Comparison of ENCODE assay signal across 1 cellular context in the genomic region with DNA sequence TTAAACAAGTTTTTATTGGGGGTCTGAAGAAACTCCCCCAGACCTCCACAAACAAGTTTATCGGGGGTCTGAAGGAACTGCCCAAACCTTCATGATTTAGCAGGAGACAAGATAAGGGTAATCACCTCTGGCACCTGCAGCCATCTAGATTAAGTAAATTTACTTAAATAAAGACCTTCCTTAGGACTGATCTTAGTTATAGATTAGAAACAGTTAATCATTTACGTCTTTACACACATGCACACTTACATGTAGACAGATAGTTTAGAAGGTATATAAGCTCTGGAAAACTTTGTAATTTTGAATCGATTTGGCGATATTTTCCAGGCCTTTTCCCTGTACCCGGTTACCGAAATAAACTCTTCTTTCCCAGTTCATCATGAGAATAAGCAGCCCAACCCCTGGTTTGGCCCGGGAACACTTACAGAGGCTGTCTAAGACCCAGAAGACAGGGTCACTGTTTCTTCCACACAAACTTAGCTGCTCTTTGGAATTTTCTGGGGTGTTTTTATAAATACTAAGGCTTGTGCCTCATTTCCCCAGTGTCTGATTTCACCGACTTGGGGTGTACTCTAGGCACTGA.
TF ChIP-seq lines count a peak whose summit lies in the region.

No MANE protein-coding gene starts in this region.

TF ChIP-seq in HepG2, 621 proteins besides CTCF, POLR2A, EP300 and RAD21 (continued from another document and continues in another):
- TF ChIP-seq ISX (CRISPR knock-in tag; conservative IDR thresholded peaks at IDR 0.05) (no peak), NR0B2 (CRISPR knock-in tag; IDR thresholded peaks at IDR 0.05) (no peak; the same call in 1 of the 2 replicates), AHR (CRISPR knock-in tag; IDR thresholded peaks at IDR 0.05) (no peak), ZNF317 (CRISPR knock-in tag; IDR thresholded peaks at IDR 0.05) (0 out of 2 replicates have a peak, but pooled peaks have one; percentile 15), MYC (CRISPR knock-in tag; IDR thresholded peaks at IDR 0.05; ENCODE audit: borderline replicate concordance) (no peak), MIXL1 (CRISPR knock-in tag; IDR thresholded peaks at IDR 0.05) (no peak), ZSCAN9 (CRISPR knock-in tag; IDR thresholded peaks at IDR 0.05; ENCODE audit: borderline replicate concordance) (no peak; the same call in 1 of the 2 replicates), HNRNPH1 (optimal IDR thresholded peaks at IDR 0.05; ENCODE audit: low read depth, low read length) (no peak), NONO (IDR thresholded peaks at IDR 0.05) (no peak), NONO (CRISPR knock-in tag; conservative IDR thresholded peaks at IDR 0.05) (peak; percentile 28), RBFOX2 (IDR thresholded peaks at IDR 0.05; ENCODE audit: low read depth, low read length) (no peak), PRPF4 (IDR thresholded peaks at IDR 0.05; ENCODE audit: low read depth, low read length, poor library complexity, severe bottlenecking) (no peak), ZBTB3 (CRISPR knock-in tag; IDR thresholded peaks at IDR 0.05; ENCODE audit: borderline replicate concordance, low read depth) (0 out of 2 replicates have a peak, but pooled peaks have one; percentile 51), E2F5 (CRISPR knock-in tag; conservative IDR thresholded peaks at IDR 0.05) (no peak), DNMT1 (CRISPR knock-in tag; IDR thresholded peaks at IDR 0.05) (no peak), HNRNPLL (IDR thresholded peaks at IDR 0.05; ENCODE audit: low read depth, low read length, poor library complexity, severe bottlenecking) (no peak), PITX1 (CRISPR knock-in tag; IDR thresholded peaks at IDR 0.05) (no peak), ZNF235 (CRISPR knock-in tag; IDR thresholded peaks at IDR 0.05; ENCODE audit: borderline replicate concordance) (no peak), CCDC6 (CRISPR knock-in tag; IDR thresholded peaks at IDR 0.05) (no peak), THAP7 (CRISPR knock-in tag; IDR thresholded peaks at IDR 0.05) (no peak), ZNF12 (CRISPR knock-in tag; IDR thresholded peaks at IDR 0.05) (no peak), ATF6 (CRISPR knock-in tag; conservative IDR thresholded peaks at IDR 0.05) (no peak), GMEB2 (CRISPR knock-in tag; IDR thresholded peaks at IDR 0.05; ENCODE audit: low read depth) (0 out of 2 replicates have a peak, but pooled peaks have one; percentile 26), SRSF9 (IDR thresholded peaks at IDR 0.05; ENCODE audit: borderline replicate concordance, insufficient read depth, low read depth, low read length, poor library complexity, severe bottlenecking) (no peak), ZKSCAN8 (CRISPR knock-in tag; IDR thresholded peaks at IDR 0.05; ENCODE audit: borderline replicate concordance) (0 out of 2 replicates have a peak, but pooled peaks have one; percentile 3)
- TF ChIP-seq, protein P1, sequence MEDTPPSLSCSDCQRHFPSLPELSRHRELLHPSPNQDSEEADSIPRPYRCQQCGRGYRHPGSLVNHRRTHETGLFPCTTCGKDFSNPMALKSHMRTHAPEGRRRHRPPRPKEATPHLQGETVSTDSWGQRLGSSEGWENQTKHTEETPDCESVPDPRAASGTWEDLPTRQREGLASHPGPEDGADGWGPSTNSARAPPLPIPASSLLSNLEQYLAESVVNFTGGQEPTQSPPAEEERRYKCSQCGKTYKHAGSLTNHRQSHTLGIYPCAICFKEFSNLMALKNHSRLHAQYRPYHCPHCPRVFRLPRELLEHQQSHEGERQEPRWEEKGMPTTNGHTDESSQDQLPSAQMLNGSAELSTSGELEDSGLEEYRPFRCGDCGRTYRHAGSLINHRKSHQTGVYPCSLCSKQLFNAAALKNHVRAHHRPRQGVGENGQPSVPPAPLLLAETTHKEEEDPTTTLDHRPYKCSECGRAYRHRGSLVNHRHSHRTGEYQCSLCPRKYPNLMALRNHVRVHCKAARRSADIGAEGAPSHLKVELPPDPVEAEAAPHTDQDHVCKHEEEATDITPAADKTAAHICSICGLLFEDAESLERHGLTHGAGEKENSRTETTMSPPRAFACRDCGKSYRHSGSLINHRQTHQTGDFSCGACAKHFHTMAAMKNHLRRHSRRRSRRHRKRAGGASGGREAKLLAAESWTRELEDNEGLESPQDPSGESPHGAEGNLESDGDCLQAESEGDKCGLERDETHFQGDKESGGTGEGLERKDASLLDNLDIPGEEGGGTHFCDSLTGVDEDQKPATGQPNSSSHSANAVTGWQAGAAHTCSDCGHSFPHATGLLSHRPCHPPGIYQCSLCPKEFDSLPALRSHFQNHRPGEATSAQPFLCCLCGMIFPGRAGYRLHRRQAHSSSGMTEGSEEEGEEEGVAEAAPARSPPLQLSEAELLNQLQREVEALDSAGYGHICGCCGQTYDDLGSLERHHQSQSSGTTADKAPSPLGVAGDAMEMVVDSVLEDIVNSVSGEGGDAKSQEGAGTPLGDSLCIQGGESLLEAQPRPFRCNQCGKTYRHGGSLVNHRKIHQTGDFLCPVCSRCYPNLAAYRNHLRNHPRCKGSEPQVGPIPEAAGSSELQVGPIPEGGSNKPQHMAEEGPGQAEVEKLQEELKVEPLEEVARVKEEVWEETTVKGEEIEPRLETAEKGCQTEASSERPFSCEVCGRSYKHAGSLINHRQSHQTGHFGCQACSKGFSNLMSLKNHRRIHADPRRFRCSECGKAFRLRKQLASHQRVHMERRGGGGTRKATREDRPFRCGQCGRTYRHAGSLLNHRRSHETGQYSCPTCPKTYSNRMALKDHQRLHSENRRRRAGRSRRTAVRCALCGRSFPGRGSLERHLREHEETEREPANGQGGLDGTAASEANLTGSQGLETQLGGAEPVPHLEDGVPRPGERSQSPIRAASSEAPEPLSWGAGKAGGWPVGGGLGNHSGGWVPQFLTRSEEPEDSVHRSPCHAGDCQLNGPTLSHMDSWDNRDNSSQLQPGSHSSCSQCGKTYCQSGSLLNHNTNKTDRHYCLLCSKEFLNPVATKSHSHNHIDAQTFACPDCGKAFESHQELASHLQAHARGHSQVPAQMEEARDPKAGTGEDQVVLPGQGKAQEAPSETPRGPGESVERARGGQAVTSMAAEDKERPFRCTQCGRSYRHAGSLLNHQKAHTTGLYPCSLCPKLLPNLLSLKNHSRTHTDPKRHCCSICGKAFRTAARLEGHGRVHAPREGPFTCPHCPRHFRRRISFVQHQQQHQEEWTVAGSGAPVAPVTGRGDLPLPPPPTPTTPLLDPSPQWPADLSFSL (CRISPR knock-in tag; IDR thresholded peaks at IDR 0.05) = no peak
- TF ChIP-seq, protein P2, sequence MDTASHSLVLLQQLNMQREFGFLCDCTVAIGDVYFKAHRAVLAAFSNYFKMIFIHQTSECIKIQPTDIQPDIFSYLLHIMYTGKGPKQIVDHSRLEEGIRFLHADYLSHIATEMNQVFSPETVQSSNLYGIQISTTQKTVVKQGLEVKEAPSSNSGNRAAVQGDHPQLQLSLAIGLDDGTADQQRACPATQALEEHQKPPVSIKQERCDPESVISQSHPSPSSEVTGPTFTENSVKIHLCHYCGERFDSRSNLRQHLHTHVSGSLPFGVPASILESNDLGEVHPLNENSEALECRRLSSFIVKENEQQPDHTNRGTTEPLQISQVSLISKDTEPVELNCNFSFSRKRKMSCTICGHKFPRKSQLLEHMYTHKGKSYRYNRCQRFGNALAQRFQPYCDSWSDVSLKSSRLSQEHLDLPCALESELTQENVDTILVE (CRISPR knock-in tag; IDR thresholded peaks at IDR 0.05) = no peak
- TF ChIP-seq, protein P3, sequence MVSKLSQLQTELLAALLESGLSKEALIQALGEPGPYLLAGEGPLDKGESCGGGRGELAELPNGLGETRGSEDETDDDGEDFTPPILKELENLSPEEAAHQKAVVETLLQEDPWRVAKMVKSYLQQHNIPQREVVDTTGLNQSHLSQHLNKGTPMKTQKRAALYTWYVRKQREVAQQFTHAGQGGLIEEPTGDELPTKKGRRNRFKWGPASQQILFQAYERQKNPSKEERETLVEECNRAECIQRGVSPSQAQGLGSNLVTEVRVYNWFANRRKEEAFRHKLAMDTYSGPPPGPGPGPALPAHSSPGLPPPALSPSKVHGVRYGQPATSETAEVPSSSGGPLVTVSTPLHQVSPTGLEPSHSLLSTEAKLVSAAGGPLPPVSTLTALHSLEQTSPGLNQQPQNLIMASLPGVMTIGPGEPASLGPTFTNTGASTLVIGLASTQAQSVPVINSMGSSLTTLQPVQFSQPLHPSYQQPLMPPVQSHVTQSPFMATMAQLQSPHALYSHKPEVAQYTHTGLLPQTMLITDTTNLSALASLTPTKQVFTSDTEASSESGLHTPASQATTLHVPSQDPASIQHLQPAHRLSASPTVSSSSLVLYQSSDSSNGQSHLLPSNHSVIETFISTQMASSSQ (IDR thresholded peaks at IDR 0.05; ENCODE audit: low read depth) = peak; percentile 71
- TF ChIP-seq, protein P3 (CRISPR knock-in tag; IDR thresholded peaks at IDR 0.05; ENCODE audit: borderline replicate concordance) = no peak; the same call in 1 of the 2 replicates
- TF ChIP-seq, protein P4, sequence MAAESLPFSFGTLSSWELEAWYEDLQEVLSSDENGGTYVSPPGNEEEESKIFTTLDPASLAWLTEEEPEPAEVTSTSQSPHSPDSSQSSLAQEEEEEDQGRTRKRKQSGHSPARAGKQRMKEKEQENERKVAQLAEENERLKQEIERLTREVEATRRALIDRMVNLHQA (CRISPR knock-in tag; IDR thresholded peaks at IDR 0.05) = no peak
- TF ChIP-seq, protein P5, sequence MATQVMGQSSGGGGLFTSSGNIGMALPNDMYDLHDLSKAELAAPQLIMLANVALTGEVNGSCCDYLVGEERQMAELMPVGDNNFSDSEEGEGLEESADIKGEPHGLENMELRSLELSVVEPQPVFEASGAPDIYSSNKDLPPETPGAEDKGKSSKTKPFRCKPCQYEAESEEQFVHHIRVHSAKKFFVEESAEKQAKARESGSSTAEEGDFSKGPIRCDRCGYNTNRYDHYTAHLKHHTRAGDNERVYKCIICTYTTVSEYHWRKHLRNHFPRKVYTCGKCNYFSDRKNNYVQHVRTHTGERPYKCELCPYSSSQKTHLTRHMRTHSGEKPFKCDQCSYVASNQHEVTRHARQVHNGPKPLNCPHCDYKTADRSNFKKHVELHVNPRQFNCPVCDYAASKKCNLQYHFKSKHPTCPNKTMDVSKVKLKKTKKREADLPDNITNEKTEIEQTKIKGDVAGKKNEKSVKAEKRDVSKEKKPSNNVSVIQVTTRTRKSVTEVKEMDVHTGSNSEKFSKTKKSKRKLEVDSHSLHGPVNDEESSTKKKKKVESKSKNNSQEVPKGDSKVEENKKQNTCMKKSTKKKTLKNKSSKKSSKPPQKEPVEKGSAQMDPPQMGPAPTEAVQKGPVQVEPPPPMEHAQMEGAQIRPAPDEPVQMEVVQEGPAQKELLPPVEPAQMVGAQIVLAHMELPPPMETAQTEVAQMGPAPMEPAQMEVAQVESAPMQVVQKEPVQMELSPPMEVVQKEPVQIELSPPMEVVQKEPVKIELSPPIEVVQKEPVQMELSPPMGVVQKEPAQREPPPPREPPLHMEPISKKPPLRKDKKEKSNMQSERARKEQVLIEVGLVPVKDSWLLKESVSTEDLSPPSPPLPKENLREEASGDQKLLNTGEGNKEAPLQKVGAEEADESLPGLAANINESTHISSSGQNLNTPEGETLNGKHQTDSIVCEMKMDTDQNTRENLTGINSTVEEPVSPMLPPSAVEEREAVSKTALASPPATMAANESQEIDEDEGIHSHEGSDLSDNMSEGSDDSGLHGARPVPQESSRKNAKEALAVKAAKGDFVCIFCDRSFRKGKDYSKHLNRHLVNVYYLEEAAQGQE (IDR thresholded peaks at IDR 0.05; ENCODE audit: borderline replicate concordance in 1 of 2, low read depth in 1 of 2, low read length in 2 of 2) = no peak
